In the genomic region with DNA sequence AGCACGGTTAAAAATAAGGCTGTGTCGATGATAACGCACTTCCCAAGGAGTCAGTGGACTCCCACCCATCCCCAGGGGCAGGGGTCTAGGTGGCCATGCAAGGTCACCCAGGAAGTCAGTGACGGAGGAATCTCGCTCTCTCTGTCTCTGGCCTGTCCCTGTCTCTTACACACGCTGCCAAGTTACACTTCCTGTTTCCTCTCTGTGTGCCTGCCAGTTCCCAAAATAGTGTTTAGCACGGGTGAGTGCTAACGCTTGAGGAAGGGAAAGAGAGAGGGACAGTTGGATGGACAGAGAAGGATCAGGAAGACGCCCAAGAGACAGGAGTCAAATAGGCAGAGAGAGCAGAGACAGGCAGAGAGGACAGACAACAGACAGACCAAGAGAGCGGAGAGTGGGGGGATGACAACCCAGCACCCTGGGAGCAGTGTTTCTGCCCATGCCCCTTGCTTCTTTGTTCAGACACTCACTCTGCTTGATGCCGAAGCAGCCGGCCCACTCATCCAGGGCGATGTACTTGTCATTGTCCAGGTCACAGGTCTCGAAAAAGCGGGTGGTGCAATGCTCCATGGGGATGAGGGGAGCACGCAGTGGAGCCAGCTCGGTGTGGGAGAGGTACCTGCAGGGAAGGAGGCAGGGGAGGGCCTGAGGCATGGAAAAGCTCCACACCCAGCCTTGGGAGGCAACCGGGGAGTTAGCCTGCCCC, we compare ENCODE assay signal across 8 cellular contexts. TPM values are rescaled to one million over a fixed set of nuclear protein-coding genes. Genes with fewer than 3 reads are reported as not detected.
DNase-seq lines count a peak whose midpoint lies in the region; ATAC-seq and TF ChIP-seq lines count a peak whose summit lies in the region.

No MANE protein-coding gene starts in this region.

- peak overlapping the region; percentile 24 for H3K27ac ChIP-seq in RWPE2 (ENCODE audit: poor library complexity, severe bottlenecking)
- no peak overlapping the region for H3K27ac ChIP-seq in CD4-positive, alpha-beta T cell (ENCODE audit: low read depth, low read length)

- H3K9me3 ChIP-seq in RWPE2 (ENCODE audit: severe bottlenecking) (no peaks in the 10 kb centered on the region), skeletal muscle satellite cell (replicated peaks; ENCODE audit: low read length) (no peaks in the 10 kb centered on the region)
- no peaks in the 10 kb centered on the region for H3K9me3 ChIP-seq in CD4-positive, alpha-beta T cell (ENCODE audit: control insufficient read depth, low read length)

- H3K36me3 Mint-ChIP-seq in activated naive CD4-positive, alpha-beta T cell treated with anti-CD3 and anti-CD28 coated beads, Interleukin-2, amount 10 ng/mL, durations not matched to agents 7 days and 5 days, result no peaks in the 10 kb centered on the region
- H3K36me3 Mint-ChIP-seq in CD4-positive, alpha-beta T cell (ENCODE audit: low read depth), result no peaks in the 10 kb centered on the region

- no peaks in the 10 kb centered on the region for H3K27me3 ChIP-seq in RWPE2 (ENCODE audit: insufficient read depth, poor library complexity, severe bottlenecking)
- H3K27me3 ChIP-seq in skeletal muscle satellite cell (ENCODE audit: control insufficient read depth, insufficient read depth, low read length), result no peaks in the 10 kb centered on the region
- H3K27me3 ChIP-seq in CD4-positive, alpha-beta T cell (ENCODE audit: control insufficient read depth, insufficient read depth, low read length), result peaks cover 3% of the 10 kb centered on the region

- ATAC-seq in GM18909 (IDR thresholded peaks at IDR 0.05; ENCODE audit: poor library complexity, unreplicated experiment), result peak; percentile 31
- no peak for ATAC-seq in RWPE2 (ENCODE audit: low read depth)
- no peak for ATAC-seq in CD4-positive, alpha-beta T cell (ENCODE audit: poor library complexity)
- no peak for ATAC-seq in activated CD4-positive, CD25-positive, alpha-beta regulatory T cell treated with anti-CD3 and anti-CD28 coated beads, Interleukin-2, amount 50 U/mL, for 24 hours

- H3K36me3 ChIP-seq in RWPE2 (ENCODE audit: low read depth), result peaks cover 63% of the 10 kb centered on the region
- H3K36me3 ChIP-seq in skeletal muscle satellite cell (ENCODE audit: insufficient read depth, low read length), result peaks cover 78% of the 10 kb centered on the region

- intact Hi-C loops in CD4-positive, alpha-beta T cell (cut with DNase I, micrococcal nuclease), result loop anchor here in 1 of 2 experiments (5.0 kb wide), 1 partner anchor 684 kb away; no protein-coding TSS in a partner anchor

- peaks cover 17% of the 10 kb centered on the region for H3K27me3 Mint-ChIP-seq in activated naive CD4-positive, alpha-beta T cell treated with anti-CD3 and anti-CD28 coated beads, Interleukin-2, amount 10 ng/mL, durations not matched to agents 7 days and 5 days
- H3K27me3 Mint-ChIP-seq in CD4-positive, alpha-beta T cell, result peaks cover 7% of the 10 kb centered on the region

- H3K4me1 Mint-ChIP-seq in activated naive CD4-positive, alpha-beta T cell treated with anti-CD3 and anti-CD28 coated beads, Interleukin-2, amount 10 ng/mL, durations not matched to agents 7 days and 5 days, result peaks cover 10% of the 10 kb centered on the region
- peaks cover 14% of the 10 kb centered on the region for H3K4me1 Mint-ChIP-seq in CD4-positive, alpha-beta T cell (ENCODE audit: low read depth)

- POLR2A ChIA-PET in CD4-positive, alpha-beta T cell (lab: Charles Lee), result no interaction called here

- CTCF ChIA-PET in activated naive CD4-positive, alpha-beta T cell treated with anti-CD3 and anti-CD28 coated beads, Interleukin-2, amount 10 ng/mL, durations not matched to agents 7 days and 5 days (lab: Charles Lee), result interaction anchor here (0.9 to 6.7 kb wide), 4 partner anchors 11 to 80 kb away, joined by 3 to 120 read pairs (median 3); no protein-coding TSS in a partner anchor
- CTCF ChIA-PET in CD4-positive, alpha-beta T cell (lab: Charles Lee), result no interaction called here

- no peak for DNase-seq in RWPE2 (ENCODE audit: low spot score)
- DNase-seq in fibroblast of the aortic adventitia (ENCODE audit: low read depth), result peak; percentile 55
- no peak for DNase-seq in activated CD8-positive, alpha-beta memory T cell treated with anti-CD3 and anti-CD28 coated beads, Interleukin-2, amount 50 U/mL, for 4 hours
- no peak for DNase-seq in activated naive CD4-positive, alpha-beta T cell treated with anti-CD3 and anti-CD28 coated beads, Interleukin-2, amount 10 ng/mL, durations not matched to agents 7 days and 5 days
- DNase-seq in CD4-positive, alpha-beta T cell, result no peak

- H3K4me1 ChIP-seq in RWPE2 (ENCODE audit: insufficient read depth, poor library complexity, severe bottlenecking), result peaks cover 4% of the 10 kb centered on the region
- H3K4me1 ChIP-seq in skeletal muscle satellite cell (ENCODE audit: control insufficient read depth, insufficient read depth, low read length), result peaks cover 75% of the 10 kb centered on the region

- H3K4me2 ChIP-seq in skeletal muscle satellite cell (ENCODE audit: low read length), result peak overlapping the region; percentile 4

- no peak overlapping the region for H3K27ac Mint-ChIP-seq in activated naive CD4-positive, alpha-beta T cell treated with anti-CD3 and anti-CD28 coated beads, Interleukin-2, amount 10 ng/mL, durations not matched to agents 7 days and 5 days
- H3K27ac Mint-ChIP-seq in CD4-positive, alpha-beta T cell, result no peak overlapping the region

- H3K4me3 ChIP-seq in RWPE2 (ENCODE audit: severe bottlenecking), result no peak overlapping the region
- peak overlapping the region; percentile 1 for H3K4me3 ChIP-seq in fibroblast of the aortic adventitia (ENCODE audit: low read depth, low read length)
- no peak overlapping the region for H3K4me3 ChIP-seq in skeletal muscle satellite cell (ENCODE audit: low read length)

- H3K4me3 Mint-ChIP-seq in activated naive CD4-positive, alpha-beta T cell treated with anti-CD3 and anti-CD28 coated beads, Interleukin-2, amount 10 ng/mL, durations not matched to agents 7 days and 5 days, result no peak overlapping the region
- no peak overlapping the region for H3K4me3 Mint-ChIP-seq in CD4-positive, alpha-beta T cell

- H3K9me3 Mint-ChIP-seq in activated naive CD4-positive, alpha-beta T cell treated with anti-CD3 and anti-CD28 coated beads, Interleukin-2, amount 10 ng/mL, durations not matched to agents 7 days and 5 days, result no peaks in the 10 kb centered on the region
- H3K9me3 Mint-ChIP-seq in CD4-positive, alpha-beta T cell, result no peaks in the 10 kb centered on the region

- peak overlapping the region; percentile 12 for H3K9ac ChIP-seq in skeletal muscle satellite cell (ENCODE audit: low read depth, low read length)

- no peak for TF ChIP-seq CTCF in RWPE2 (IDR thresholded peaks at IDR 0.05; ENCODE audit: poor library complexity, severe bottlenecking)
- TF ChIP-seq CTCF in fibroblast of the aortic adventitia (IDR thresholded peaks at IDR 0.05; ENCODE audit: insufficient read depth, low read length), result no peak
- no peak for TF ChIP-seq CTCF in CD4-positive, alpha-beta T cell (IDR thresholded peaks at IDR 0.05)

RNA-seq across cellular contexts. Expression of a gene that starts 22.9 kb away (rescaled TPM):
- 1,011 and 5,653 TPM in 2 replicates for total RNA-seq in fibroblast of the aortic adventitia (ENCODE audit: low replicate concordance)
- 652 and 1,273 TPM in 2 replicates for total RNA-seq in skeletal muscle satellite cell (2012; rRNA removed)
- under 1 TPM; 0.78 to 0.80 TPM for total RNA-seq in CD4-positive, alpha-beta T cell

Comparison
In these comparisons a context has a peak if more than half of its experiments do, and no peak if none do; other contexts are left out.
1. RNA of a gene that starts 22.9 kb away (total RNA-seq): 1,011 to 5,653 TPM in fibroblast of the aortic adventitia; 0.78 to 0.80 TPM in CD4-positive, alpha-beta T cell; every median in the first group is over 100 times any median in the second.